ENCODE assay signal across 2 cellular contexts in genomic region chr1:109579044-109579443, GRCh38.
TF ChIP-seq lines count a peak whose summit lies in the region.

No MANE protein-coding gene starts in this region.

TF ChIP-seq in IMR-90, 13 proteins besides CTCF, POLR2A, EP300 and RAD21:
- TF ChIP-seq RFX5 (IDR thresholded peaks at IDR 0.05; ENCODE audit: low read depth, low read length): no peak
- no peak for TF ChIP-seq MXI1 (IDR thresholded peaks at IDR 0.05; ENCODE audit: borderline replicate concordance, low read depth, low read length)
- TF ChIP-seq RCOR1 (IDR thresholded peaks at IDR 0.05; ENCODE audit: insufficient replicate concordance, low read length): no peak
- TF ChIP-seq NFE2L2 (IDR thresholded peaks at IDR 0.05; ENCODE audit: low read depth, low read length): no peak
- no peak for TF ChIP-seq BHLHE40 (IDR thresholded peaks at IDR 0.05; ENCODE audit: low read depth, low read length)
- no peak for TF ChIP-seq CEBPB (IDR thresholded peaks at IDR 0.05; ENCODE audit: low read depth, low read length)
- TF ChIP-seq MAZ (IDR thresholded peaks at IDR 0.05; ENCODE audit: borderline replicate concordance, low read depth, low read length): no peak
- no peak for TF ChIP-seq ELK1 (IDR thresholded peaks at IDR 0.05; ENCODE audit: borderline replicate concordance, low read depth, low read length)
- no peak for TF ChIP-seq MAFK (IDR thresholded peaks at IDR 0.05; ENCODE audit: low read depth, low read length)
- TF ChIP-seq USF2 (IDR thresholded peaks at IDR 0.05; ENCODE audit: low read depth, low read length): no peak
- no peak for TF ChIP-seq FOS (IDR thresholded peaks at IDR 0.05; ENCODE audit: low read depth, low read length)
- no peak for TF ChIP-seq SMC3 (IDR thresholded peaks at IDR 0.05; ENCODE audit: low read depth, low read length)
- TF ChIP-seq CHD1 (IDR thresholded peaks at IDR 0.05; ENCODE audit: low read depth, low read length): no peak

TF ChIP-seq in GM12891, 5 proteins besides CTCF, POLR2A, EP300 and RAD21:
- TF ChIP-seq SPI1 (IDR thresholded peaks at IDR 0.05; ENCODE audit: low read depth, low read length) (no peak), TAF1 (IDR thresholded peaks at IDR 0.05; ENCODE audit: low read depth, low read length) (no peak), POLR2AphosphoS5 (IDR thresholded peaks at IDR 0.05; ENCODE audit: low read depth, low read length) (no peak), POU2F2 (IDR thresholded peaks at IDR 0.05; ENCODE audit: low read depth, low read length) (no peak), PAX5 (IDR thresholded peaks at IDR 0.05; ENCODE audit: insufficient read depth, low read length, severe bottlenecking) (no peak)
